1 cellular context compared by ENCODE assay signal in the genomic region with DNA sequence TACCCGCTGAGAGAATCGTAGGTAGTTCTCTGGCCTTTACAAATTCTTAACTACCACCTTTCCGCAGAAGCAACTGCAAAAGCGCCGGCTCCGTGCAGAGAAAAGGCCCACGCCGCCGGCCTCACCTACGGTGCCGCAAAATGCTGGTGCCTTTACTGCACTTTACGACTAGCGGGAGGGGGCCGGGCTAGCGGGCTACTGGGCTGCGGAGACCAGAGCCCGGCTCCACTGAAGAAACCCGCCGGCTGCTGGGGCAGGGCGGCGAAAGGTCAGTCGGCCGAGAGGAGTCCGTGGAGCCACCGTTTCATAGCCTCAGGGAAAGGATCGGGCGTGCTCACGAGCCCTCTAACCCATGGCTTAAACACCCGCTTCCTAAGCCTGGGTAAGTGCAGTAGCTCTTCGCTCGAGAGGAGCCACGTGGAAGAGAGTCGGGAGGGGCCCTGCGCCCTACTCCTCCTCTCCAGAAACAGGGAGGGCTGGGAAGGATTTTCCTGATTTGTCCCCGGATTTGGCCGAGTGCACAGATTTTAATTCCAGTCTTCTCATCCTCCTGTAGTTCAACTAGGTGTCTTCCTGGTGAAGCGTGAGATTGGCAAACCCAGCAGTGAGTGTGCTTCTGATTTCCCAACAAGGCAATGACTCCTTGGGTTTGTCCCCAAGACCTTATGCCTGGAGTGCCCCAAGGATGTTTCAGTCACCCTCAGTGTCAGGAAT.
TF ChIP-seq lines count a peak whose summit lies in the region.

A gene with protein sequence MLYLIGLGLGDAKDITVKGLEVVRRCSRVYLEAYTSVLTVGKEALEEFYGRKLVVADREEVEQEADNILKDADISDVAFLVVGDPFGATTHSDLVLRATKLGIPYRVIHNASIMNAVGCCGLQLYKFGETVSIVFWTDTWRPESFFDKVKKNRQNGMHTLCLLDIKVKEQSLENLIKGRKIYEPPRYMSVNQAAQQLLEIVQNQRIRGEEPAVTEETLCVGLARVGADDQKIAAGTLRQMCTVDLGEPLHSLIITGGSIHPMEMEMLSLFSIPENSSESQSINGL (minus strand): TSS at position 105 of the 714 bp plus-strand sequence. CDS start 341 bp downstream, outside the sequence.

TF ChIP-seq in HepG2, 621 proteins besides CTCF, POLR2A, EP300 and RAD21 (continued from another document and continues in another):
- TF ChIP-seq, protein P1, sequence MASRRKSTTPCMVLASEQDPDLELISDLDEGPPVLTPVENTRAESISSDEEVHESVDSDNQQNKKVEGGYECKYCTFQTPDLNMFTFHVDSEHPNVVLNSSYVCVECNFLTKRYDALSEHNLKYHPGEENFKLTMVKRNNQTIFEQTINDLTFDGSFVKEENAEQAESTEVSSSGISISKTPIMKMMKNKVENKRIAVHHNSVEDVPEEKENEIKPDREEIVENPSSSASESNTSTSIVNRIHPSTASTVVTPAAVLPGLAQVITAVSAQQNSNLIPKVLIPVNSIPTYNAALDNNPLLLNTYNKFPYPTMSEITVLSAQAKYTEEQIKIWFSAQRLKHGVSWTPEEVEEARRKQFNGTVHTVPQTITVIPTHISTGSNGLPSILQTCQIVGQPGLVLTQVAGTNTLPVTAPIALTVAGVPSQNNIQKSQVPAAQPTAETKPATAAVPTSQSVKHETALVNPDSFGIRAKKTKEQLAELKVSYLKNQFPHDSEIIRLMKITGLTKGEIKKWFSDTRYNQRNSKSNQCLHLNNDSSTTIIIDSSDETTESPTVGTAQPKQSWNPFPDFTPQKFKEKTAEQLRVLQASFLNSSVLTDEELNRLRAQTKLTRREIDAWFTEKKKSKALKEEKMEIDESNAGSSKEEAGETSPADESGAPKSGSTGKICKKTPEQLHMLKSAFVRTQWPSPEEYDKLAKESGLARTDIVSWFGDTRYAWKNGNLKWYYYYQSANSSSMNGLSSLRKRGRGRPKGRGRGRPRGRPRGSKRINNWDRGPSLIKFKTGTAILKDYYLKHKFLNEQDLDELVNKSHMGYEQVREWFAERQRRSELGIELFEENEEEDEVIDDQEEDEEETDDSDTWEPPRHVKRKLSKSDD (CRISPR knock-in tag; IDR thresholded peaks at IDR 0.05; ENCODE audit: low read depth), result no peak
- TF ChIP-seq ZNF282 (IDR thresholded peaks at IDR 0.05; ENCODE audit: partially characterized antibody), result no peak
- peak; percentile 87; the same call in 1 of the 2 replicates for TF ChIP-seq CAMTA2 (CRISPR knock-in tag; IDR thresholded peaks at IDR 0.05; ENCODE audit: borderline replicate concordance)
- TF ChIP-seq ZNF256 (CRISPR knock-in tag; conservative IDR thresholded peaks at IDR 0.05), result no peak
- no peak for TF ChIP-seq NFRKB (IDR thresholded peaks at IDR 0.05)
- no peak for TF ChIP-seq RBM22 (optimal IDR thresholded peaks at IDR 0.05; ENCODE audit: low read length)
- no peak for TF ChIP-seq ZBTB1 (CRISPR knock-in tag; IDR thresholded peaks at IDR 0.05; ENCODE audit: borderline replicate concordance)
- no peak for TF ChIP-seq ZNF234 (CRISPR knock-in tag; conservative IDR thresholded peaks at IDR 0.05)
- no peak for TF ChIP-seq ATAD3A (CRISPR knock-in tag; IDR thresholded peaks at IDR 0.05)
- TF ChIP-seq, protein P2, sequence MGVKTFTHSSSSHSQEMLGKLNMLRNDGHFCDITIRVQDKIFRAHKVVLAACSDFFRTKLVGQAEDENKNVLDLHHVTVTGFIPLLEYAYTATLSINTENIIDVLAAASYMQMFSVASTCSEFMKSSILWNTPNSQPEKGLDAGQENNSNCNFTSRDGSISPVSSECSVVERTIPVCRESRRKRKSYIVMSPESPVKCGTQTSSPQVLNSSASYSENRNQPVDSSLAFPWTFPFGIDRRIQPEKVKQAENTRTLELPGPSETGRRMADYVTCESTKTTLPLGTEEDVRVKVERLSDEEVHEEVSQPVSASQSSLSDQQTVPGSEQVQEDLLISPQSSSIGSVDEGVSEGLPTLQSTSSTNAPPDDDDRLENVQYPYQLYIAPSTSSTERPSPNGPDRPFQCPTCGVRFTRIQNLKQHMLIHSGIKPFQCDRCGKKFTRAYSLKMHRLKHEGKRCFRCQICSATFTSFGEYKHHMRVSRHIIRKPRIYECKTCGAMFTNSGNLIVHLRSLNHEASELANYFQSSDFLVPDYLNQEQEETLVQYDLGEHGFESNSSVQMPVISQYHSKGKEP (CRISPR knock-in tag; IDR thresholded peaks at IDR 0.05), result no peak
- no peak for TF ChIP-seq ZNF12 (CRISPR knock-in tag; IDR thresholded peaks at IDR 0.05)
- TF ChIP-seq, protein P3, sequence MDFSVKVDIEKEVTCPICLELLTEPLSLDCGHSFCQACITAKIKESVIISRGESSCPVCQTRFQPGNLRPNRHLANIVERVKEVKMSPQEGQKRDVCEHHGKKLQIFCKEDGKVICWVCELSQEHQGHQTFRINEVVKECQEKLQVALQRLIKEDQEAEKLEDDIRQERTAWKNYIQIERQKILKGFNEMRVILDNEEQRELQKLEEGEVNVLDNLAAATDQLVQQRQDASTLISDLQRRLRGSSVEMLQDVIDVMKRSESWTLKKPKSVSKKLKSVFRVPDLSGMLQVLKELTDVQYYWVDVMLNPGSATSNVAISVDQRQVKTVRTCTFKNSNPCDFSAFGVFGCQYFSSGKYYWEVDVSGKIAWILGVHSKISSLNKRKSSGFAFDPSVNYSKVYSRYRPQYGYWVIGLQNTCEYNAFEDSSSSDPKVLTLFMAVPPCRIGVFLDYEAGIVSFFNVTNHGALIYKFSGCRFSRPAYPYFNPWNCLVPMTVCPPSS (IDR thresholded peaks at IDR 0.05), result no peak
- TF ChIP-seq GATA4 (IDR thresholded peaks at IDR 0.05; ENCODE audit: borderline replicate concordance, low read depth), result peak; percentile 40; the same call in 1 of the 2 replicates
- TF ChIP-seq ZNF782 (CRISPR knock-in tag; IDR thresholded peaks at IDR 0.05; ENCODE audit: borderline replicate concordance), result no peak
- TF ChIP-seq SP140L (CRISPR knock-in tag; IDR thresholded peaks at IDR 0.05; ENCODE audit: borderline replicate concordance), result no peak
- TF ChIP-seq CC2D1A (CRISPR knock-in tag; IDR thresholded peaks at IDR 0.05), result no peak
- TF ChIP-seq, protein P4, sequence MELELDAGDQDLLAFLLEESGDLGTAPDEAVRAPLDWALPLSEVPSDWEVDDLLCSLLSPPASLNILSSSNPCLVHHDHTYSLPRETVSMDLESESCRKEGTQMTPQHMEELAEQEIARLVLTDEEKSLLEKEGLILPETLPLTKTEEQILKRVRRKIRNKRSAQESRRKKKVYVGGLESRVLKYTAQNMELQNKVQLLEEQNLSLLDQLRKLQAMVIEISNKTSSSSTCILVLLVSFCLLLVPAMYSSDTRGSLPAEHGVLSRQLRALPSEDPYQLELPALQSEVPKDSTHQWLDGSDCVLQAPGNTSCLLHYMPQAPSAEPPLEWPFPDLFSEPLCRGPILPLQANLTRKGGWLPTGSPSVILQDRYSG (CRISPR knock-in tag; IDR thresholded peaks at IDR 0.05), result no peak
- TF ChIP-seq, protein P5, sequence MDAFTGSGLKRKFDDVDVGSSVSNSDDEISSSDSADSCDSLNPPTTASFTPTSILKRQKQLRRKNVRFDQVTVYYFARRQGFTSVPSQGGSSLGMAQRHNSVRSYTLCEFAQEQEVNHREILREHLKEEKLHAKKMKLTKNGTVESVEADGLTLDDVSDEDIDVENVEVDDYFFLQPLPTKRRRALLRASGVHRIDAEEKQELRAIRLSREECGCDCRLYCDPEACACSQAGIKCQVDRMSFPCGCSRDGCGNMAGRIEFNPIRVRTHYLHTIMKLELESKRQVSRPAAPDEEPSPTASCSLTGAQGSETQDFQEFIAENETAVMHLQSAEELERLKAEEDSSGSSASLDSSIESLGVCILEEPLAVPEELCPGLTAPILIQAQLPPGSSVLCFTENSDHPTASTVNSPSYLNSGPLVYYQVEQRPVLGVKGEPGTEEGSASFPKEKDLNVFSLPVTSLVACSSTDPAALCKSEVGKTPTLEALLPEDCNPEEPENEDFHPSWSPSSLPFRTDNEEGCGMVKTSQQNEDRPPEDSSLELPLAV (CRISPR knock-in tag; conservative IDR thresholded peaks at IDR 0.05; ENCODE audit: low read depth), result no peak
- TF ChIP-seq, protein P6, sequence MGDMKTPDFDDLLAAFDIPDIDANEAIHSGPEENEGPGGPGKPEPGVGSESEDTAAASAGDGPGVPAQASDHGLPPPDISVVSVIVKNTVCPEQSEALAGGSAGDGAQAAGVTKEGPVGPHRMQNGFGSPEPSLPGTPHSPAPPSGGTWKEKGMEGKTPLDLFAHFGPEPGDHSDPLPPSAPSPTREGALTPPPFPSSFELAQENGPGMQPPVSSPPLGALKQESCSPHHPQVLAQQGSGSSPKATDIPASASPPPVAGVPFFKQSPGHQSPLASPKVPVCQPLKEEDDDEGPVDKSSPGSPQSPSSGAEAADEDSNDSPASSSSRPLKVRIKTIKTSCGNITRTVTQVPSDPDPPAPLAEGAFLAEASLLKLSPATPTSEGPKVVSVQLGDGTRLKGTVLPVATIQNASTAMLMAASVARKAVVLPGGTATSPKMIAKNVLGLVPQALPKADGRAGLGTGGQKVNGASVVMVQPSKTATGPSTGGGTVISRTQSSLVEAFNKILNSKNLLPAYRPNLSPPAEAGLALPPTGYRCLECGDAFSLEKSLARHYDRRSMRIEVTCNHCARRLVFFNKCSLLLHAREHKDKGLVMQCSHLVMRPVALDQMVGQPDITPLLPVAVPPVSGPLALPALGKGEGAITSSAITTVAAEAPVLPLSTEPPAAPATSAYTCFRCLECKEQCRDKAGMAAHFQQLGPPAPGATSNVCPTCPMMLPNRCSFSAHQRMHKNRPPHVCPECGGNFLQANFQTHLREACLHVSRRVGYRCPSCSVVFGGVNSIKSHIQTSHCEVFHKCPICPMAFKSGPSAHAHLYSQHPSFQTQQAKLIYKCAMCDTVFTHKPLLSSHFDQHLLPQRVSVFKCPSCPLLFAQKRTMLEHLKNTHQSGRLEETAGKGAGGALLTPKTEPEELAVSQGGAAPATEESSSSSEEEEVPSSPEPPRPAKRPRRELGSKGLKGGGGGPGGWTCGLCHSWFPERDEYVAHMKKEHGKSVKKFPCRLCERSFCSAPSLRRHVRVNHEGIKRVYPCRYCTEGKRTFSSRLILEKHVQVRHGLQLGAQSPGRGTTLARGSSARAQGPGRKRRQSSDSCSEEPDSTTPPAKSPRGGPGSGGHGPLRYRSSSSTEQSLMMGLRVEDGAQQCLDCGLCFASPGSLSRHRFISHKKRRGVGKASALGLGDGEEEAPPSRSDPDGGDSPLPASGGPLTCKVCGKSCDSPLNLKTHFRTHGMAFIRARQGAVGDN (CRISPR knock-in tag; IDR thresholded peaks at IDR 0.05), result peak; percentile 90
- no peak for TF ChIP-seq RBAK (CRISPR knock-in tag; IDR thresholded peaks at IDR 0.05)
- no peak for TF ChIP-seq RFX1 (IDR thresholded peaks at IDR 0.05)
- no peak for TF ChIP-seq ZNF670 (CRISPR knock-in tag; IDR thresholded peaks at IDR 0.05; ENCODE audit: borderline replicate concordance)
- no peak for TF ChIP-seq SIX4 (CRISPR knock-in tag; IDR thresholded peaks at IDR 0.05)
- no peak for TF ChIP-seq PAX8 (CRISPR knock-in tag; IDR thresholded peaks at IDR 0.05; ENCODE audit: borderline replicate concordance)
- TF ChIP-seq ZNF274 (CRISPR knock-in tag; IDR thresholded peaks at IDR 0.05), result no peak; the same call in 1 of the 2 replicates
- TF ChIP-seq HDAC2 (CRISPR knock-in tag; IDR thresholded peaks at IDR 0.05), result peak; percentile 48; the same call in 1 of the 2 replicates
- no peak for TF ChIP-seq NFE2 (CRISPR knock-in tag; IDR thresholded peaks at IDR 0.05)
- TF ChIP-seq AGO2 (optimal IDR thresholded peaks at IDR 0.05; ENCODE audit: low read depth, low read length), result no peak
- no peak for TF ChIP-seq JUND (CRISPR knock-in tag; IDR thresholded peaks at IDR 0.05)
- TF ChIP-seq, protein P7, sequence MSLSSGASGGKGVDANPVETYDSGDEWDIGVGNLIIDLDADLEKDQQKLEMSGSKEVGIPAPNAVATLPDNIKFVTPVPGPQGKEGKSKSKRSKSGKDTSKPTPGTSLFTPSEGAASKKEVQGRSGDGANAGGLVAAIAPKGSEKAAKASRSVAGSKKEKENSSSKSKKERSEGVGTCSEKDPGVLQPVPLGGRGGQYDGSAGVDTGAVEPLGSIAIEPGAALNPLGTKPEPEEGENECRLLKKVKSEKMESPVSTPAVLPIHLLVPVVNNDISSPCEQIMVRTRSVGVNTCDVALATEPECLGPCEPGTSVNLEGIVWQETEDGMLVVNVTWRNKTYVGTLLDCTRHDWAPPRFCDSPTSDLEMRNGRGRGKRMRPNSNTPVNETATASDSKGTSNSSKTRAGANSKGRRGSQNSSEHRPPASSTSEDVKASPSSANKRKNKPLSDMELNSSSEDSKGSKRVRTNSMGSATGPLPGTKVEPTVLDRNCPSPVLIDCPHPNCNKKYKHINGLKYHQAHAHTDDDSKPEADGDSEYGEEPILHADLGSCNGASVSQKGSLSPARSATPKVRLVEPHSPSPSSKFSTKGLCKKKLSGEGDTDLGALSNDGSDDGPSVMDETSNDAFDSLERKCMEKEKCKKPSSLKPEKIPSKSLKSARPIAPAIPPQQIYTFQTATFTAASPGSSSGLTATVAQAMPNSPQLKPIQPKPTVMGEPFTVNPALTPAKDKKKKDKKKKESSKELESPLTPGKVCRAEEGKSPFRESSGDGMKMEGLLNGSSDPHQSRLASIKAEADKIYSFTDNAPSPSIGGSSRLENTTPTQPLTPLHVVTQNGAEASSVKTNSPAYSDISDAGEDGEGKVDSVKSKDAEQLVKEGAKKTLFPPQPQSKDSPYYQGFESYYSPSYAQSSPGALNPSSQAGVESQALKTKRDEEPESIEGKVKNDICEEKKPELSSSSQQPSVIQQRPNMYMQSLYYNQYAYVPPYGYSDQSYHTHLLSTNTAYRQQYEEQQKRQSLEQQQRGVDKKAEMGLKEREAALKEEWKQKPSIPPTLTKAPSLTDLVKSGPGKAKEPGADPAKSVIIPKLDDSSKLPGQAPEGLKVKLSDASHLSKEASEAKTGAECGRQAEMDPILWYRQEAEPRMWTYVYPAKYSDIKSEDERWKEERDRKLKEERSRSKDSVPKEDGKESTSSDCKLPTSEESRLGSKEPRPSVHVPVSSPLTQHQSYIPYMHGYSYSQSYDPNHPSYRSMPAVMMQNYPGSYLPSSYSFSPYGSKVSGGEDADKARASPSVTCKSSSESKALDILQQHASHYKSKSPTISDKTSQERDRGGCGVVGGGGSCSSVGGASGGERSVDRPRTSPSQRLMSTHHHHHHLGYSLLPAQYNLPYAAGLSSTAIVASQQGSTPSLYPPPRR (CRISPR knock-in tag; IDR thresholded peaks at IDR 0.05; ENCODE audit: borderline replicate concordance), result no peak
- TF ChIP-seq, protein P8, sequence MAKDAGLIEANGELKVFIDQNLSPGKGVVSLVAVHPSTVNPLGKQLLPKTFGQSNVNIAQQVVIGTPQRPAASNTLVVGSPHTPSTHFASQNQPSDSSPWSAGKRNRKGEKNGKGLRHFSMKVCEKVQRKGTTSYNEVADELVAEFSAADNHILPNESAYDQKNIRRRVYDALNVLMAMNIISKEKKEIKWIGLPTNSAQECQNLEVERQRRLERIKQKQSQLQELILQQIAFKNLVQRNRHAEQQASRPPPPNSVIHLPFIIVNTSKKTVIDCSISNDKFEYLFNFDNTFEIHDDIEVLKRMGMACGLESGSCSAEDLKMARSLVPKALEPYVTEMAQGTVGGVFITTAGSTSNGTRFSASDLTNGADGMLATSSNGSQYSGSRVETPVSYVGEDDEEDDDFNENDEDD (CRISPR knock-in tag; IDR thresholded peaks at IDR 0.05; ENCODE audit: borderline replicate concordance), result peak; percentile 52; the same call in 1 of the 2 replicates
- peak; percentile 3; the same call in 1 of the 2 replicates for TF ChIP-seq ZNF776 (CRISPR knock-in tag; IDR thresholded peaks at IDR 0.05)
- no peak for TF ChIP-seq JUN (CRISPR knock-in tag; IDR thresholded peaks at IDR 0.05)
- no peak; the same call in 1 of the 2 replicates for TF ChIP-seq FOSL2 (CRISPR knock-in tag; IDR thresholded peaks at IDR 0.05)
